8 cellular contexts compared by ENCODE assay signal in the genomic region with DNA sequence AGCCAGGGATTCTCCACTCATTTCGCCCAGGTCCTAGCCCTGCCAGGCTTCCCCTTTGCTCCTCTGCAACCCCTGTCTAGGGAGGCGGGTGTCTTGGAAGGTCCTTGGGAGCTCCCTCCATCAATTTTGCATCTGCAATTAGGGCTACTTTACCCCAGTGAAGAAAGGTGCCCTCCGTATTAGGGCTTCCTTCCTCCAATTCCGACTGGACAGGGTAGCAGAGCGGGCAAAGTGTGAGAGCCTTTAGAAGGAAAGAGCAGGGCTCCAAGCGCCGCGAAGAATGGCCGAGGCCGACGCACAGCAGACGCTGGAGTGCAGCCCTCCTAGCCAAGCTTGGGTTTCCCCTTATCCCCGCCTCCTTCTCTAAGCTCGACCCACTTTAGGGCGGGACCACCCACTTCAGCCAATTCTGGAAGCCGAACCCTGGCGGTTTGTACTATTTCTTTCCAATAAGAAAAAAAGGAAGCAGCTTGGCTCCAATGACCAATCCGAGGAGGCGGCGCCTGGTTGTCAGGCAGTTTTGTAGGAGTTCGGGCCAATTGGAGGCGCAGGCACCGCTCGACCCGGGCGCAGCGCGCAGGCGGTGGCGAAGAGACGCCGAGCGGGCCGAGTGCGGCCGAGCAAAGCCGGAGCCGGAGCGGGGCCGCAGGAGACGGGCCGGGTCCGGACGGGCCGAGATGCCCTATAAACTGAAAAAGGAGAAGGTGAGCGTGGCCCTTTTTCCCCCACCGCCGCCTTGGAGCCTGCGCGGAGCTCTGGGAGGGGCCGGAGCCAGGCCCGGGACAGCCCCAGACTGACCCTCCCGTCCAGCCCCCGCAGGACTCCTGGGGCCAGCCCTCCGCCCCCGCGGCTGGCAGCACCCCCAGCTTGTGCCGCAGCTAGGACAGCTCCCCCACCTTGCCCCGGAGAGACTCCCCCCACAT. TPM values are rescaled to one million over a fixed set of nuclear protein-coding genes. Genes with fewer than 3 reads are reported as not detected.
A peak's percentile ranks its signal among the peaks of the same experiment; 100 is the strongest.
DNase-seq lines count a peak whose midpoint lies in the region; ATAC-seq, FAIRE-seq and TF ChIP-seq lines count a peak whose summit lies in the region.

Gene PPP2R5D, plus strand, starts transcription at position 570 of the 923 bp plus-strand sequence. Its CDS starts 108 bp downstream, at position 678.

- peak; percentile 87 for FAIRE-seq in TTC549 (lab: Jason Lieb, UNC)

- DNase-seq in NCI-H2107 treated with DMSO at 0.1 percent for 48 hours (lab: John Stamatoyannopoulos, UW; ENCODE audit: unreplicated experiment) (peak; percentile 95), body of pancreas (peak; percentile 98 to 99 (median 98)), iPS DF 19.7 (ENCODE audit: low read depth, low spot score) (peak; percentile 95), sciatic nerve (ENCODE audit: low spot score) (peak; percentile 97)

- intact Hi-C loops in body of pancreas (cut with DNase I) (no loop called here), sciatic nerve (cut with DNase I) (no loop called here)

- H3K4me1 ChIP-seq in body of pancreas, result peaks cover 44% of the 10 kb centered on the region

- peak; percentile 93 for ATAC-seq in GM18520 (IDR thresholded peaks at IDR 0.05; ENCODE audit: unreplicated experiment)
- peak; percentile 87 for ATAC-seq in HG03064 (IDR thresholded peaks at IDR 0.05; ENCODE audit: low read depth, unreplicated experiment)
- peak; percentile 97 for ATAC-seq in body of pancreas
- peak; percentile 97 for ATAC-seq in sciatic nerve

- TF ChIP-seq POLR2A in body of pancreas (IDR thresholded peaks at IDR 0.05), result peak; percentile 80 to 95 (median 93)

- no peaks in the 10 kb centered on the region for H3K9me3 ChIP-seq in body of pancreas

- WGBS in body of pancreas, 2 donors, result 0% methylated on average over 19 to 59 of the region's 59 CpGs

- H3K36me3 ChIP-seq in body of pancreas (replicated peaks in 1 of 2; ENCODE audit: insufficient read depth in 1 of 2, low read depth in 2 of 2), result no peaks in the 10 kb centered on the region

- peak within 1 kb of the TSS; percentile 60 to 70 for H3K4me3 ChIP-seq in body of pancreas

- no peaks in the 10 kb centered on the region for H3K27me3 ChIP-seq in body of pancreas

- TF ChIP-seq CTCF in 22Rv1 (IDR thresholded peaks at IDR 0.05) (no peak), body of pancreas (IDR thresholded peaks at IDR 0.05) (peak in 3 of 7 experiments; percentile 31 to 49 (median 44))

- H3K27ac ChIP-seq in 22Rv1 (peak within 1 kb of the TSS; percentile 76), body of pancreas (peak within 1 kb of the TSS; percentile 44 to 88 (median 77))

RNA-seq across cellular contexts. Expression of gene PPP2R5D, which starts in this region (rescaled TPM):
- total RNA-seq in body of pancreas (10 to 100 TPM in 1 of 2 donors, 1 to 10 TPM in 1; 8.2 to 13.5 TPM), sciatic nerve (31.1 TPM)

Comparison
In these comparisons a context has a peak if more than half of its experiments do, and no peak if none do; other contexts are left out.
1. Peak in every context shown above with its lines: DNase-seq, ATAC-seq, H3K4me3 ChIP-seq and H3K27ac ChIP-seq.